Comparison of ENCODE assay signal across 18 cellular contexts in the genomic region with DNA sequence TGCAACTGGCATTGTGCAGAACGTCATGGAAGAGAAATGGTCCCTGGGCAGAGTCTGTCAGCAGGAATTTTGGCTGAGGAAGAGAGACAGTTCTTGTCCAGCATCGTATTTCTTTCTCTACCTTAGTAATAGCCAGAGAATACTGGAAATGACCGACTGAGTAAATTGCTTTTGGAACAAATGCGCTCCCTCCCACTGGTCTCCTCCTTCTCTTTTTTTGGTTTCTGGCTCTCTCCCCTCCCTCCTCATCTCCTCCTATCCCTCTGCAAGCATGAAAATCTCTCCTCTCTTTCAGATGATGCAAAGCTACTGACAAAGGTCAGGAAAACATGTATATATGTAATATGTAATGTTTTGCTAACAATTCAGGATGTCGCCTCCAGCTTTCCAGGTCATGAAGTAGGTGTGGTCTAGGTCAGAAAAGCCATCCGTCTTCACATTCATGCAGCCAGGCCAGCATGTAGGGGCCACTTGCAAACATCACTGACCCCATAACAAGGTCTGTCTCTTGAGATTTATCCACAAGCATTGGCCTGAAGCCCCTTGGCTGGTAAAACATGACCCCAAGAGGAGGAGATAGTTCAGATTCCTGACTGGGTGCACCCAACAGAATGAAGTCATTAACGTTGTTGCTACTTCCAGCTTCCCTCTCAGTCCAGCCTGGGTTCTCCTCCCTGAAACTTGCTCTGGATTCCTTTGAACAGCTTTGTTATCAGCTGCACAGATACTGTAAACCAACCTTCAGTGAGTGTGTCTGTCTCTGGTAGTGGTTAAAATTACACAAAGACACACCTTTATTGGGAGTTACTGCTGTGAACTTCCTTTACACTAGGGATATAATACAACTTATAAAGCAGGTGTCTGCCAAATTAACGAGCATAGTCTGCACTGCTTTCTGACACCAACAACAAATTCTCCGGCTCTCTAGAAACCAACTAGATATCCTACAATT.
DNase-seq lines count a peak whose midpoint lies in the region; ATAC-seq and TF ChIP-seq lines count a peak whose summit lies in the region.
"Had no signal": no experiment of that assay in that cellular context is flagged by ENCODE, and none has a peak within 500 bp of the region (broad histone marks: within the 10 kb centered on the region; RNA-seq: fewer than 3 reads in every experiment).

No MANE protein-coding gene starts in this region.

- no peaks in the 10 kb centered on the region for H3K27me3 ChIP-seq in colonic mucosa

- intact Hi-C loops in colonic mucosa (cut with DNase I), result no loop called here
- intact Hi-C loops in sciatic nerve (cut with DNase I), result no loop called here

- H3K9me3 ChIP-seq in colonic mucosa, result no peaks in the 10 kb centered on the region
- H3K9me3 ChIP-seq: A549 had no signal

- H3K4me3 Mint-ChIP-seq in activated naive CD8-positive, alpha-beta T cell treated with anti-CD3 and anti-CD28 coated beads for 36 hours, result no peak overlapping the region
- no peak overlapping the region for H3K4me3 Mint-ChIP-seq in immature natural killer cell
- H3K4me3 Mint-ChIP-seq: CD4-positive, alpha-beta T cell; GM23338 had no signal

- no peaks in the 10 kb centered on the region for H3K36me3 ChIP-seq in colonic mucosa

- no peaks in the 10 kb centered on the region for H3K4me1 ChIP-seq in colonic mucosa
- H3K4me1 ChIP-seq: A549 had no signal

- H3K27ac ChIP-seq in colonic mucosa, result no peak overlapping the region
- H3K27ac ChIP-seq: 22Rv1, A549, C4-2B had no signal

- no peak overlapping the region for H3K27ac Mint-ChIP-seq in activated naive CD8-positive, alpha-beta T cell treated with anti-CD3 and anti-CD28 coated beads for 36 hours
- H3K27ac Mint-ChIP-seq in immature natural killer cell, result no peak overlapping the region
- H3K27ac Mint-ChIP-seq: CD4-positive, alpha-beta T cell; GM23338 had no signal

- H3K27me3 Mint-ChIP-seq in activated naive CD8-positive, alpha-beta T cell treated with anti-CD3 and anti-CD28 coated beads for 36 hours, result no peaks in the 10 kb centered on the region
- H3K27me3 Mint-ChIP-seq in immature natural killer cell (ENCODE audit: low read depth in 3 of 3), result no peaks in the 10 kb centered on the region
- H3K27me3 Mint-ChIP-seq: CD4-positive, alpha-beta T cell had no signal

- no peak overlapping the region for H3K4me3 ChIP-seq in colonic mucosa
- H3K4me3 ChIP-seq: A549, GM12878, GM23338 had no signal

- no peak overlapping the region for H3K9ac ChIP-seq in colonic mucosa (ENCODE audit: low read depth in 2 of 2, low read length in 2 of 2)

- no peaks in the 10 kb centered on the region for H3K4me1 Mint-ChIP-seq in activated naive CD8-positive, alpha-beta T cell treated with anti-CD3 and anti-CD28 coated beads for 36 hours
- H3K4me1 Mint-ChIP-seq in immature natural killer cell, result no peaks in the 10 kb centered on the region

- no peaks in the 10 kb centered on the region for H3K36me3 Mint-ChIP-seq in activated naive CD8-positive, alpha-beta T cell treated with anti-CD3 and anti-CD28 coated beads for 36 hours
- H3K36me3 Mint-ChIP-seq in immature natural killer cell, result no peaks in the 10 kb centered on the region

- TF ChIP-seq CTCF in colonic mucosa (IDR thresholded peaks at IDR 0.05), result no peak
- no peak for TF ChIP-seq CTCF in omental fat pad (IDR thresholded peaks at IDR 0.05)

- ATAC-seq in omental fat pad (ENCODE audit: low FRiP score), result peak; percentile 88
- ATAC-seq in sciatic nerve, result peak; percentile 72
- ATAC-seq in GM19467 (IDR thresholded peaks at IDR 0.05; ENCODE audit: unreplicated experiment), result no peak
- ATAC-seq: A549, GM12878 had no signal

- H3K9me3 Mint-ChIP-seq in activated naive CD8-positive, alpha-beta T cell treated with anti-CD3 and anti-CD28 coated beads for 36 hours, result peaks cover 2% of the 10 kb centered on the region
- peaks cover 4 to 48% (median 15%) of the 10 kb centered on the region in 6 donors for H3K9me3 Mint-ChIP-seq in immature natural killer cell

- peak; percentile 17 for DNase-seq in colonic mucosa
- peak; percentile 4 for DNase-seq in left kidney (ENCODE audit: low read depth, low spot score)
- DNase-seq in omental fat pad (ENCODE audit: low spot score), result no peak
- peak; percentile 54 for DNase-seq in sciatic nerve (ENCODE audit: low spot score)
- DNase-seq in activated naive CD8-positive, alpha-beta T cell treated with anti-CD3 and anti-CD28 coated beads for 36 hours, result no peak
- no peak for DNase-seq in immature natural killer cell
- DNase-seq: AML-193; Calu3; CD4-positive, alpha-beta T cell; DMS79 treated with DMSO at 0.1 percent for 48 hours; GF-D8; HCEC 1CT had no signal

Comparison
In these comparisons a context has a peak if more than half of its experiments do, and no peak if none do; other contexts are left out.
1. DNase-seq: peak in colonic mucosa (single experiment), left kidney (single experiment) and sciatic nerve (single experiment); none in omental fat pad (single experiment), activated naive CD8-positive, alpha-beta T cell treated with anti-CD3 and anti-CD28 coated beads for 36 hours (single experiment) and immature natural killer cell (0 of 3).